ENCODE assay signal across 1 cellular context in the genomic region with DNA sequence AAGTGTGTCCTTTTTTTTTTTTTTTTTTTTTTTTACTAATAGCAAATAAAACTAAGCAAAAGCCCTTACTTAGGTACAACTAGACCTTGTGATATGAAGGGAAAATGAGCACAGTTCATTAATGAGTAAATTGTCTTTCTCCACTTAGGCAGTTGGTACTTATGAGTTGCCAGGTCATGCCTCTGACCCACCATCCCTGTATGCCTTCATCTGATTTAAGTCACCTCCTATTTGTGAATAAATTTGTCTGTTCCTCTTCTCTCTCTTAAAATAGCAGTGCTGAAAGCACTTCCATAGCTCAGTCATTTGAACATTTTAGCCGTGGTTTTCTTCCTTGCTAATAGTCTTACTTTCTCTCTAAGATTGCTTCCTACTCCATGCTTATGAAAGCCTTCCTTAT.
TF ChIP-seq lines count a peak whose summit lies in the region.

No MANE protein-coding gene starts in this region.

TF ChIP-seq in GM23338, 12 proteins besides CTCF, POLR2A, EP300 and RAD21 (continued from another document):
- TF ChIP-seq, protein P1, sequence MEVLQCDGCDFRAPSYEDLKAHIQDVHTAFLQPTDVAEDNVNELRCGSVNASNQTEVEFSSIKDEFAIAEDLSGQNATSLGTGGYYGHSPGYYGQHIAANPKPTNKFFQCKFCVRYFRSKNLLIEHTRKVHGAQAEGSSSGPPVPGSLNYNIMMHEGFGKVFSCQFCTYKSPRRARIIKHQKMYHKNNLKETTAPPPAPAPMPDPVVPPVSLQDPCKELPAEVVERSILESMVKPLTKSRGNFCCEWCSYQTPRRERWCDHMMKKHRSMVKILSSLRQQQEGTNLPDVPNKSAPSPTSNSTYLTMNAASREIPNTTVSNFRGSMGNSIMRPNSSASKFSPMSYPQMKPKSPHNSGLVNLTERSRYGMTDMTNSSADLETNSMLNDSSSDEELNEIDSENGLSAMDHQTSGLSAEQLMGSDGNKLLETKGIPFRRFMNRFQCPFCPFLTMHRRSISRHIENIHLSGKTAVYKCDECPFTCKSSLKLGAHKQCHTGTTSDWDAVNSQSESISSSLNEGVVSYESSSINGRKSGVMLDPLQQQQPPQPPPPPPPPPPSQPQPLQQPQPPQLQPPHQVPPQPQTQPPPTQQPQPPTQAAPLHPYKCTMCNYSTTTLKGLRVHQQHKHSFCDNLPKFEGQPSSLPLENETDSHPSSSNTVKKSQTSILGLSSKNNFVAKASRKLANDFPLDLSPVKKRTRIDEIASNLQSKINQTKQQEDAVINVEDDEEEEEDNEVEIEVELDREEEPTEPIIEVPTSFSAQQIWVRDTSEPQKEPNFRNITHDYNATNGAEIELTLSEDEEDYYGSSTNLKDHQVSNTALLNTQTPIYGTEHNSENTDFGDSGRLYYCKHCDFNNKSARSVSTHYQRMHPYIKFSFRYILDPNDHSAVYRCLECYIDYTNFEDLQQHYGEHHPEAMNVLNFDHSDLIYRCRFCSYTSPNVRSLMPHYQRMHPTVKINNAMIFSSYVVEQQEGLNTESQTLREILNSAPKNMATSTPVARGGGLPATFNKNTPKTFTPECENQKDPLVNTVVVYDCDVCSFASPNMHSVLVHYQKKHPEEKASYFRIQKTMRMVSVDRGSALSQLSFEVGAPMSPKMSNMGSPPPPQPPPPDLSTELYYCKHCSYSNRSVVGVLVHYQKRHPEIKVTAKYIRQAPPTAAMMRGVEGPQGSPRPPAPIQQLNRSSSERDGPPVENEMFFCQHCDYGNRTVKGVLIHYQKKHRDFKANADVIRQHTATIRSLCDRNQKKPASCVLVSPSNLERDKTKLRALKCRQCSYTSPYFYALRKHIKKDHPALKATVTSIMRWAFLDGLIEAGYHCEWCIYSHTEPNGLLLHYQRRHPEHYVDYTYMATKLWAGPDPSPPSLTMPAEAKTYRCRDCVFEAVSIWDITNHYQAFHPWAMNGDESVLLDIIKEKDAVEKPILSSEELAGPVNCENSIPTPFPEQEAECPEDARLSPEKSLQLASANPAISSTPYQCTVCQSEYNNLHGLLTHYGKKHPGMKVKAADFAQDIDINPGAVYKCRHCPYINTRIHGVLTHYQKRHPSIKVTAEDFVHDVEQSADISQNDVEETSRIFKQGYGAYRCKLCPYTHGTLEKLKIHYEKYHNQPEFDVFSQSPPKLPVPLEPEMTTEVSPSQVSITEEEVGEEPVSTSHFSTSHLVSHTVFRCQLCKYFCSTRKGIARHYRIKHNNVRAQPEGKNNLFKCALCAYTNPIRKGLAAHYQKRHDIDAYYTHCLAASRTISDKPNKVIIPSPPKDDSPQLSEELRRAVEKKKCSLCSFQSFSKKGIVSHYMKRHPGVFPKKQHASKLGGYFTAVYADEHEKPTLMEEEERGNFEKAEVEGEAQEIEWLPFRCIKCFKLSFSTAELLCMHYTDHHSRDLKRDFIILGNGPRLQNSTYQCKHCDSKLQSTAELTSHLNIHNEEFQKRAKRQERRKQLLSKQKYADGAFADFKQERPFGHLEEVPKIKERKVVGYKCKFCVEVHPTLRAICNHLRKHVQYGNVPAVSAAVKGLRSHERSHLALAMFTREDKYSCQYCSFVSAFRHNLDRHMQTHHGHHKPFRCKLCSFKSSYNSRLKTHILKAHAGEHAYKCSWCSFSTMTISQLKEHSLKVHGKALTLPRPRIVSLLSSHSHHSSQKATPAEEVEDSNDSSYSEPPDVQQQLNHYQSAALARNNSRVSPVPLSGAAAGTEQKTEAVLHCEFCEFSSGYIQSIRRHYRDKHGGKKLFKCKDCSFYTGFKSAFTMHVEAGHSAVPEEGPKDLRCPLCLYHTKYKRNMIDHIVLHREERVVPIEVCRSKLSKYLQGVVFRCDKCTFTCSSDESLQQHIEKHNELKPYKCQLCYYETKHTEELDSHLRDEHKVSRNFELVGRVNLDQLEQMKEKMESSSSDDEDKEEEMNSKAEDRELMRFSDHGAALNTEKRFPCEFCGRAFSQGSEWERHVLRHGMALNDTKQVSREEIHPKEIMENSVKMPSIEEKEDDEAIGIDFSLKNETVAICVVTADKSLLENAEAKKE (CRISPR knock-in tag; IDR thresholded peaks at IDR 0.05): no peak
- TF ChIP-seq, protein P2, sequence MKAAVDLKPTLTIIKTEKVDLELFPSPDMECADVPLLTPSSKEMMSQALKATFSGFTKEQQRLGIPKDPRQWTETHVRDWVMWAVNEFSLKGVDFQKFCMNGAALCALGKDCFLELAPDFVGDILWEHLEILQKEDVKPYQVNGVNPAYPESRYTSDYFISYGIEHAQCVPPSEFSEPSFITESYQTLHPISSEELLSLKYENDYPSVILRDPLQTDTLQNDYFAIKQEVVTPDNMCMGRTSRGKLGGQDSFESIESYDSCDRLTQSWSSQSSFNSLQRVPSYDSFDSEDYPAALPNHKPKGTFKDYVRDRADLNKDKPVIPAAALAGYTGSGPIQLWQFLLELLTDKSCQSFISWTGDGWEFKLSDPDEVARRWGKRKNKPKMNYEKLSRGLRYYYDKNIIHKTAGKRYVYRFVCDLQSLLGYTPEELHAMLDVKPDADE (IDR thresholded peaks at IDR 0.05): no peak
- TF ChIP-seq CREB1 (CRISPR knock-in tag; IDR thresholded peaks at IDR 0.05; ENCODE audit: low read depth) (no peak), ZNF114 (CRISPR knock-in tag; IDR thresholded peaks at IDR 0.05) (no peak), JUNB (IDR thresholded peaks at IDR 0.05; ENCODE audit: unreplicated experiment) (no peak), POLR2AphosphoS5 (IDR thresholded peaks at IDR 0.05; ENCODE audit: low read depth) (no peak), EZH2phosphoT487 (IDR thresholded peaks at IDR 0.05; ENCODE audit: unreplicated experiment) (no peak)
- TF ChIP-seq, protein P3, sequence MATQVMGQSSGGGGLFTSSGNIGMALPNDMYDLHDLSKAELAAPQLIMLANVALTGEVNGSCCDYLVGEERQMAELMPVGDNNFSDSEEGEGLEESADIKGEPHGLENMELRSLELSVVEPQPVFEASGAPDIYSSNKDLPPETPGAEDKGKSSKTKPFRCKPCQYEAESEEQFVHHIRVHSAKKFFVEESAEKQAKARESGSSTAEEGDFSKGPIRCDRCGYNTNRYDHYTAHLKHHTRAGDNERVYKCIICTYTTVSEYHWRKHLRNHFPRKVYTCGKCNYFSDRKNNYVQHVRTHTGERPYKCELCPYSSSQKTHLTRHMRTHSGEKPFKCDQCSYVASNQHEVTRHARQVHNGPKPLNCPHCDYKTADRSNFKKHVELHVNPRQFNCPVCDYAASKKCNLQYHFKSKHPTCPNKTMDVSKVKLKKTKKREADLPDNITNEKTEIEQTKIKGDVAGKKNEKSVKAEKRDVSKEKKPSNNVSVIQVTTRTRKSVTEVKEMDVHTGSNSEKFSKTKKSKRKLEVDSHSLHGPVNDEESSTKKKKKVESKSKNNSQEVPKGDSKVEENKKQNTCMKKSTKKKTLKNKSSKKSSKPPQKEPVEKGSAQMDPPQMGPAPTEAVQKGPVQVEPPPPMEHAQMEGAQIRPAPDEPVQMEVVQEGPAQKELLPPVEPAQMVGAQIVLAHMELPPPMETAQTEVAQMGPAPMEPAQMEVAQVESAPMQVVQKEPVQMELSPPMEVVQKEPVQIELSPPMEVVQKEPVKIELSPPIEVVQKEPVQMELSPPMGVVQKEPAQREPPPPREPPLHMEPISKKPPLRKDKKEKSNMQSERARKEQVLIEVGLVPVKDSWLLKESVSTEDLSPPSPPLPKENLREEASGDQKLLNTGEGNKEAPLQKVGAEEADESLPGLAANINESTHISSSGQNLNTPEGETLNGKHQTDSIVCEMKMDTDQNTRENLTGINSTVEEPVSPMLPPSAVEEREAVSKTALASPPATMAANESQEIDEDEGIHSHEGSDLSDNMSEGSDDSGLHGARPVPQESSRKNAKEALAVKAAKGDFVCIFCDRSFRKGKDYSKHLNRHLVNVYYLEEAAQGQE (IDR thresholded peaks at IDR 0.05; ENCODE audit: unreplicated experiment): no peak
